In genomic region chr9:136010615-136011341, GRCh38 we compare ENCODE assay signal across 14 cellular contexts. TPM values are rescaled to one million over a fixed set of nuclear protein-coding genes. Genes with fewer than 3 reads are reported as not detected.
DNase-seq lines count a peak whose midpoint lies in the region; ATAC-seq and TF ChIP-seq lines count a peak whose summit lies in the region.
"Had no signal": no experiment of that assay in that cellular context is flagged by ENCODE, and none has a peak within 500 bp of the region (broad histone marks: within the 10 kb centered on the region; RNA-seq: fewer than 3 reads in every experiment).

No MANE protein-coding gene starts in this region.

- no peak overlapping the region for H3K23ac ChIP-seq in mesendoderm (ENCODE audit: low read length)

- WGBS in mesendoderm (ENCODE audit: extremely low coverage, insufficient coverage, low lambda C conversion rate) = no CpG with 5 or more reads among the region's 28 CpGs
- 52 to 55% methylated on average over 27 to 28 of the region's 28 CpGs for WGBS in tibial nerve, 2 donors

- H3K56ac ChIP-seq in mesendoderm (ENCODE audit: low read length) = peak overlapping the region; percentile 62

- no peak overlapping the region for H3K4me2 ChIP-seq in mesendoderm (ENCODE audit: low read length)

- H2BK5ac ChIP-seq in mesendoderm (ENCODE audit: low read length) = no peak overlapping the region

- no peak overlapping the region for H3K18ac ChIP-seq in mesendoderm (ENCODE audit: low read length)

- no peak for TF ChIP-seq POLR2A in tibial nerve (IDR thresholded peaks at IDR 0.05)
- TF ChIP-seq POLR2A in GM18505 (IDR thresholded peaks at IDR 0.05; ENCODE audit: borderline replicate concordance, extremely low read depth, insufficient read depth, insufficient read length) = no peak

- no peak overlapping the region for H3K4me3 ChIP-seq in mesendoderm (ENCODE audit: low read length)
- peak overlapping the region in 1 of 4 donors; percentile 32 for H3K4me3 ChIP-seq in tibial nerve
- H3K4me3 ChIP-seq: cardiac muscle cell had no signal

- POLR2A ChIA-PET in WTC11 (lab: Charles Lee) = no interaction called here

- H3K27ac Mint-ChIP-seq in WTC11 (peak overlapping the region; percentile 49; the same call in 1 of the 2 replicates), glutamatergic neuron (ENCODE audit: unreplicated experiment) (no peak overlapping the region)
- H3K27ac Mint-ChIP-seq: stimulated activated effector memory CD8-positive, alpha-beta T cell treated with anti-CD3 and anti-CD28 coated beads, Interleukin-12 subunit alpha, Interleukin-12 subunit beta, amount 100 ng/mL, for 72 hours had no signal

- no peak overlapping the region for H2BK120ac ChIP-seq in mesendoderm (ENCODE audit: low read depth, low read length)

- no peaks in the 10 kb centered on the region for H3K79me1 ChIP-seq in mesendoderm (ENCODE audit: low read length)

- no peak overlapping the region for H2BK15ac ChIP-seq in mesendoderm (replicated peaks; ENCODE audit: low read depth)

- no peak overlapping the region for H3K27ac ChIP-seq in mesendoderm (ENCODE audit: low read depth, low read length)
- H3K27ac ChIP-seq in tibial nerve = peak overlapping the region in 3 of 4 donors; percentile 65 to 91 (median 85)
- H3K27ac ChIP-seq: cardiac muscle cell had no signal

- in situ Hi-C loops in GM13977 (cut with MboI; ENCODE audit: low pct_unique_long_range_greater_than_20kb, low sequenced_read_pairs, unreplicated experiment) = no loop called here

- H3K27me3 Mint-ChIP-seq in WTC11 (ENCODE audit: low read depth) = no peaks in the 10 kb centered on the region
- H3K27me3 Mint-ChIP-seq in glutamatergic neuron (ENCODE audit: unreplicated experiment) = peaks cover 5% of the 10 kb centered on the region

- no peaks in the 10 kb centered on the region for H3K9me3 ChIP-seq in tibial nerve

- H3K4me1 ChIP-seq in mesendoderm (ENCODE audit: control insufficient read depth, low read depth, low read length) (no peaks in the 10 kb centered on the region), tibial nerve (peaks cover 0 to 90% (median 28%) of the 10 kb centered on the region in 4 donors)

- no peaks in the 10 kb centered on the region for H3K79me2 ChIP-seq in mesendoderm (ENCODE audit: control insufficient read depth, insufficient read depth, low read length)

- H3K4ac ChIP-seq in mesendoderm (ENCODE audit: low read depth, low read length) = no peak overlapping the region

- H3K36me3 Mint-ChIP-seq in WTC11 (no peaks in the 10 kb centered on the region), glutamatergic neuron (ENCODE audit: unreplicated experiment) (no peaks in the 10 kb centered on the region)

- TF ChIP-seq EP300 in tibial nerve (IDR thresholded peaks at IDR 0.05) = peak in 1 of 2 donors; percentile 35

- TF ChIP-seq CTCF in WTC11 (IDR thresholded peaks at IDR 0.05) (no peak), glutamatergic neuron (IDR thresholded peaks at IDR 0.05; ENCODE audit: partially characterized antibody, unreplicated experiment) (no peak), tibial nerve (IDR thresholded peaks at IDR 0.05) (no peak), GM13977 (IDR thresholded peaks at IDR 0.05; ENCODE audit: extremely low read depth, insufficient read depth, missing control alignments) (no peak), omental fat pad (IDR thresholded peaks at IDR 0.05) (no peak)

- CTCF ChIA-PET in WTC11 (lab: Charles Lee) = interaction anchor here (0.7 to 1.4 kb wide), 5 partner anchors 12 to 160 kb away, joined by 3 to 6 read pairs (median 4); no protein-coding TSS in a partner anchor

- no peak overlapping the region for H2AK5ac ChIP-seq in mesendoderm (ENCODE audit: low read length)

- H3K9me3 Mint-ChIP-seq in WTC11 (no peaks in the 10 kb centered on the region), glutamatergic neuron (ENCODE audit: unreplicated experiment) (peaks cover 8% of the 10 kb centered on the region)
- H3K9me3 Mint-ChIP-seq: stimulated activated effector memory CD8-positive, alpha-beta T cell treated with anti-CD3 and anti-CD28 coated beads, Interleukin-12 subunit alpha, Interleukin-12 subunit beta, amount 100 ng/mL, for 72 hours had no signal

- no peak overlapping the region for H3K4me3 Mint-ChIP-seq in WTC11
- H3K4me3 Mint-ChIP-seq in glutamatergic neuron (ENCODE audit: unreplicated experiment) = no peak overlapping the region
- H3K4me3 Mint-ChIP-seq: CD14-positive monocyte; stimulated activated effector memory CD8-positive, alpha-beta T cell treated with anti-CD3 and anti-CD28 coated beads, Interleukin-12 subunit alpha, Interleukin-12 subunit beta, amount 100 ng/mL, for 72 hours had no signal

- H3K27me3 ChIP-seq in mesendoderm (ENCODE audit: insufficient read depth, low read length, poor library complexity) = no peaks in the 10 kb centered on the region
- no peaks in the 10 kb centered on the region for H3K27me3 ChIP-seq in tibial nerve
- H3K27me3 ChIP-seq: cardiac muscle cell had no signal

- peak overlapping the region; percentile 21 for H3K9ac ChIP-seq in mesendoderm (ENCODE audit: low read length)

- H3K4me1 Mint-ChIP-seq in WTC11 = peaks cover 41% of the 10 kb centered on the region
- H3K4me1 Mint-ChIP-seq in glutamatergic neuron (ENCODE audit: low read depth, unreplicated experiment) = peaks cover 20% of the 10 kb centered on the region
- H3K4me1 Mint-ChIP-seq: CD14-positive monocyte; stimulated activated effector memory CD8-positive, alpha-beta T cell treated with anti-CD3 and anti-CD28 coated beads, Interleukin-12 subunit alpha, Interleukin-12 subunit beta, amount 100 ng/mL, for 72 hours had no signal

- peak; percentile 55 for DNase-seq in WTC11 (ENCODE audit: low spot score)
- peak; percentile 22 for DNase-seq in glutamatergic neuron
- DNase-seq in mesendoderm = no peak
- DNase-seq in tibial nerve (ENCODE audit: low spot score in 2 of 2) = no peak
- no peak for DNase-seq in GM13977 (ENCODE audit: low spot score)
- DNase-seq in omental fat pad (ENCODE audit: low spot score) = no peak
- DNase-seq: activated naive CD4-positive, alpha-beta T cell treated with Interleukin-2 at 50 U/mL for 16 hours; NCI-H2171 treated with DMSO at 0.1 percent for 48 hours; stimulated activated CD4-positive, alpha-beta T cell treated with anti-CD3 and anti-CD28 coated beads, Interleukin-4, amount 100 ng/mL, for 24 hours had no signal

- no peaks in the 10 kb centered on the region for H3K36me3 ChIP-seq in mesendoderm (ENCODE audit: control insufficient read depth, insufficient read depth, low read length)
- H3K36me3 ChIP-seq in tibial nerve = peaks cover 0 to 50% (median 0%) of the 10 kb centered on the region in 3 donors
- H3K36me3 ChIP-seq: cardiac muscle cell had no signal

- no peak overlapping the region for H4K5ac ChIP-seq in mesendoderm (ENCODE audit: low read length)

- no peak overlapping the region for H4K8ac ChIP-seq in mesendoderm (ENCODE audit: low read depth, low read length)

- peak; percentile 62 for ATAC-seq in WTC11
- no peak for ATAC-seq in omental fat pad (ENCODE audit: low FRiP score)
- ATAC-seq in GM18505 (IDR thresholded peaks at IDR 0.05; ENCODE audit: unreplicated experiment) = no peak
- ATAC-seq in HG02763 (IDR thresholded peaks at IDR 0.05; ENCODE audit: unreplicated experiment) = no peak
- ATAC-seq: stimulated activated effector memory CD8-positive, alpha-beta T cell treated with anti-CD3 and anti-CD28 coated beads, Interleukin-12 subunit alpha, Interleukin-12 subunit beta, amount 100 ng/mL, for 72 hours had no signal

TF ChIP-seq in WTC11, 78 proteins besides CTCF, POLR2A, EP300 and RAD21 (continues in another document):
- TF ChIP-seq AR (CRISPR knock-in tag; IDR thresholded peaks at IDR 0.05) (no peak), ZNF423 (CRISPR knock-in tag; IDR thresholded peaks at IDR 0.05) (0 out of 2 replicates have a peak, but pooled peaks have one; percentile 5), FOXK1 (CRISPR knock-in tag; IDR thresholded peaks at IDR 0.05) (0 out of 2 replicates have a peak, but pooled peaks have one; percentile 20), FOXP4 (CRISPR knock-in tag; IDR thresholded peaks at IDR 0.05) (peak; percentile 52; the same call in 1 of the 2 replicates), ZNF263 (CRISPR knock-in tag; IDR thresholded peaks at IDR 0.05; ENCODE audit: low read depth) (peak; percentile 45; the same call in 1 of the 2 replicates)

RNA-seq across cellular contexts. Expression of gene UBAC1, which starts 49.6 kb away (rescaled TPM):
- 46.4 to 55.6 TPM (median 53.3 TPM) in 3 replicates for total RNA-seq in WTC11 (2021)
- total RNA-seq in glutamatergic neuron (ENCODE audit: unreplicated experiment) = 48.4 TPM
- polyA plus RNA-seq in mesendoderm (2013, experiment 1 of 2) = 43.4 TPM
- 42.5 TPM for polyA plus RNA-seq in mesendoderm (2013, experiment 2 of 2)
- total RNA-seq in tibial nerve = 10 to 100 TPM; 48.6 to 61.4 (median 55.9) TPM
- total RNA-seq in omental fat pad = 10 to 100 TPM; 28.4 to 56.7 (median 34.6) TPM

Comparison
In these comparisons a context has a peak if more than half of its experiments do, and no peak if none do; other contexts are left out.
1. DNase-seq: peak in WTC11 (single experiment) and glutamatergic neuron (single experiment); none in mesendoderm (single experiment), tibial nerve (0 of 2), GM13977 (single experiment) and omental fat pad (single experiment).